In genomic region chr4:16812041-16812440, GRCh38 we compare ENCODE assay signal across 26 cellular contexts.
"Had no signal": no experiment of that assay in that cellular context is flagged by ENCODE, and none has a peak within 500 bp of the region (broad histone marks: within the 10 kb centered on the region; RNA-seq: fewer than 3 reads in every experiment).

No MANE protein-coding gene starts in this region.

- H3K36me3 Mint-ChIP-seq: activated naive CD8-positive, alpha-beta T cell had no signal

- H3K4me1 ChIP-seq: body of pancreas had no signal

- H3K27me3 ChIP-seq: body of pancreas had no signal

- H3K9me3 Mint-ChIP-seq: activated CD8-positive, alpha-beta T cell treated with anti-CD3 and anti-CD28 coated beads for 36 hours; effector memory CD8-positive, alpha-beta T cell had no signal

- H3K27ac Mint-ChIP-seq: activated CD8-positive, alpha-beta T cell treated with anti-CD3 and anti-CD28 coated beads for 36 hours; activated naive CD8-positive, alpha-beta T cell; activated T-helper 17 cell treated with anti-CD3 and anti-CD28 coated beads, Interleukin-2, amount 50 U/mL, for 72 hours; effector memory CD8-positive, alpha-beta T cell; WTC11 had no signal

- H3K4me3 ChIP-seq: body of pancreas had no signal

- H3K9me3 ChIP-seq: body of pancreas had no signal

- H3K4me3 Mint-ChIP-seq: activated CD8-positive, alpha-beta T cell treated with anti-CD3 and anti-CD28 coated beads for 36 hours; activated naive CD8-positive, alpha-beta T cell; activated T-cell treated with anti-CD3 and anti-CD28 coated beads, Interleukin-2, amount 50 U/mL, for 4 hours; activated T-helper 17 cell treated with anti-CD3 and anti-CD28 coated beads, Interleukin-2, amount 50 U/mL, for 72 hours; effector memory CD8-positive, alpha-beta T cell; WTC11 had no signal

- H3K27ac ChIP-seq: body of pancreas, VCaP had no signal

- H3K4me1 Mint-ChIP-seq: activated T-helper 17 cell treated with anti-CD3 and anti-CD28 coated beads, Interleukin-2, amount 50 U/mL, for 72 hours had no signal

- DNase-seq: activated CD4-positive, alpha-beta T cell treated with anti-CD3 and anti-CD28 coated beads for 1 hour; activated CD4-positive, alpha-beta T cell treated with anti-CD3 and anti-CD28 coated beads for 4 hours; activated CD4-positive, alpha-beta T cell treated with anti-CD3 and anti-CD28 coated beads, Interleukin-2, amount 50 U/mL, for 1 hour; activated CD4-positive, alpha-beta T cell treated with anti-CD3 and anti-CD28 coated beads, Interleukin-2, amount 50 U/mL, for 48 hours; activated CD8-positive, alpha-beta memory T cell treated with anti-CD3 and anti-CD28 coated beads for 24 hours; activated CD8-positive, alpha-beta T cell treated with anti-CD3 and anti-CD28 coated beads for 36 hours; activated effector memory CD4-positive, alpha-beta T cell treated with Interleukin-2 at 50 U/mL for 16 hours; activated gamma-delta T cell treated with Interleukin-2 at 50 U/mL for 16 hours; activated naive CD4-positive, alpha-beta T cell treated with anti-CD3 and anti-CD28 coated beads, Interleukin-2, amount 50 U/mL, for 16 hours; activated naive CD4-positive, alpha-beta T cell treated with Interleukin-2 at 50 U/mL for 16 hours; activated T-cell treated with anti-CD3 and anti-CD28 coated beads, Interleukin-2, amount 50 U/mL, for 4 hours; amygdala; aorta; body of pancreas; caudate nucleus; cortex of kidney; dermis blood vessel endothelial cell; effector CD4-positive, alpha-beta T cell; effector memory CD8-positive, alpha-beta T cell; foreskin fibroblast; head of caudate nucleus; T-helper 2 cell had no signal
